In genomic region chr11:63829823-63830489, GRCh38 we compare ENCODE assay signal across 1 cellular context.
TF ChIP-seq lines count a peak whose summit lies in the region.

No MANE protein-coding gene starts in this region.

TF ChIP-seq in HepG2, 621 proteins besides CTCF, POLR2A, EP300 and RAD21 (continued from another document):
- no peak for TF ChIP-seq ZNF275 (CRISPR knock-in tag; IDR thresholded peaks at IDR 0.05; ENCODE audit: borderline replicate concordance)
